Comparison of ENCODE assay signal across 12 cellular contexts in the genomic region with DNA sequence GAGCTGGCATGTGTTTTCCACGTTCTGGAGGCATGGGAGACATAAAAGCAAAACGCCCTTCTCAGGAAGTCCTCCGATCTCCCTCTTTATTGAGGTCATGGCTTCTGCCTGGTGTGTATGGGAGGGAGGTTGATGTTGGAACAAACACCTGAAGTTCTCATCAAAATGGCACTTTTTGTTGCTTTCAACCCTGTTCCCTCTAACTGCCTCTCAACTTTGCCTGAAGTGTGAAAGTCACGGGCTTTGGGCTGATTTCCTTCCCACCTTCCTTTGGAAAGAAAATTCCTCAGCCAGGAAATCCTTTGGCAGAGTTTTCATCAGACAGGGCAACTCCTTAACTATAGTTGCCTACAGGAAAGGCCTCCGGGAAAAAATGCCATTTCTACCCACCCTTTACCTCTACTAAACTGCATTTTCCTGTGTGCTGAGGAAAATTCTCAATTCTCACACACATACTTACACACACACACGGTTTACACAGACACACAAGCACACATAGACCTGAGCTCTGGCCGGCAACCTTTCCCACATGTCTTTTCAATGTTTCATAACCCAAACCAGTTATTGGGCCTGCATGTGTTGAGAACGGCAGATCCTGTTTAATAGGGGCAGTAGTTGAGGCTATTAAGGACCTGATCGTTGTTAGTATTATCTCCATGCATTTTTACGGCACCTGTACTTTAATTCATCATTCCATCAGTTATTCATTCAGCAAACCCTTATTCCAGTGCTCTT. TPM values are rescaled to one million over a fixed set of nuclear protein-coding genes. Genes with fewer than 3 reads are reported as not detected.
A peak's percentile ranks its signal among the peaks of the same experiment; 100 is the strongest.
DNase-seq lines count a peak whose midpoint lies in the region; ATAC-seq and TF ChIP-seq lines count a peak whose summit lies in the region.
"Had no signal": no experiment of that assay in that cellular context is flagged by ENCODE, and none has a peak within 500 bp of the region (broad histone marks: within the 10 kb centered on the region; RNA-seq: fewer than 3 reads in every experiment).

No MANE protein-coding gene starts in this region.

- no peaks in the 10 kb centered on the region for H3F3A ChIP-seq in neural progenitor cell (ENCODE audit: low read depth)
- H3F3A ChIP-seq in MM.1S (ENCODE audit: insufficient read depth, low read length): peaks cover 16% of the 10 kb centered on the region

- H4K20me1 ChIP-seq in neural progenitor cell (ENCODE audit: low read depth) (peaks cover 5% of the 10 kb centered on the region), MM.1S (ENCODE audit: insufficient read depth, low read length) (no peaks in the 10 kb centered on the region)

- H3K27ac ChIP-seq in left ventricle myocardium inferior (replicated peaks) (peak overlapping the region; percentile 89), esophagus squamous epithelium (peak overlapping the region; percentile 57 to 79 (median 74)), neural progenitor cell (no peak overlapping the region), MM.1S (ENCODE audit: low read length) (no peak overlapping the region; the same call in 1 of the 2 replicates)
- H3K27ac ChIP-seq: foreskin keratinocyte had no signal

- peaks cover 43% of the 10 kb centered on the region for H3K4me1 Mint-ChIP-seq in neural progenitor cell

- no peak overlapping the region for H3K4me3 Mint-ChIP-seq in neural progenitor cell

- no peak for TF ChIP-seq POLR2A in esophagus squamous epithelium (IDR thresholded peaks at IDR 0.05)

- H3K9ac ChIP-seq in neural progenitor cell: no peak overlapping the region
- no peak overlapping the region for H3K9ac ChIP-seq in MM.1S (ENCODE audit: low read length)

- H3K36me3 ChIP-seq in left ventricle myocardium inferior: peaks cover 36% of the 10 kb centered on the region
- peaks cover 0 to 76% (median 5%) of the 10 kb centered on the region in 3 donors for H3K36me3 ChIP-seq in esophagus squamous epithelium
- no peaks in the 10 kb centered on the region for H3K36me3 ChIP-seq in neural progenitor cell
- H3K36me3 ChIP-seq in MM.1S (replicated peaks; ENCODE audit: insufficient read depth, low read length): no peaks in the 10 kb centered on the region

- peaks cover 86% of the 10 kb centered on the region for H3K4me1 ChIP-seq in left ventricle myocardium inferior
- peaks cover 24 to 79% (median 53%) of the 10 kb centered on the region in 3 donors for H3K4me1 ChIP-seq in esophagus squamous epithelium
- H3K4me1 ChIP-seq in neural progenitor cell: peaks cover 10% of the 10 kb centered on the region
- H3K4me1 ChIP-seq in MM.1S (ENCODE audit: low read length): peaks cover 33% of the 10 kb centered on the region

- no peak for DNase-seq in left ventricle myocardium inferior
- no peak for DNase-seq in Right ventricle myocardium inferior (ENCODE audit: missing footprints)
- no peak for DNase-seq in esophagus squamous epithelium (lab: John Stamatoyannopoulos, UW)
- DNase-seq in neural progenitor cell (ENCODE audit: low spot score): no peak
- DNase-seq in MM.1S: no peak
- DNase-seq in NCI-H446 (lab: John Stamatoyannopoulos, UW): no peak
- DNase-seq in hippocampal formation (lab: John Stamatoyannopoulos, UW): no peak
- DNase-seq: foreskin keratinocyte; NCI-H2107; stimulated activated CD4-positive, alpha-beta T cell treated with anti-CD3 and anti-CD28 coated beads, Interleukin-4, amount 100 ng/mL, for 24 hours had no signal

- no peak overlapping the region for H2AFZ ChIP-seq in neural progenitor cell (replicated peaks)
- no peak overlapping the region for H2AFZ ChIP-seq in MM.1S (ENCODE audit: low read length)

- no peak for TF ChIP-seq CTCF in left ventricle myocardium inferior (IDR thresholded peaks at IDR 0.05; ENCODE audit: borderline replicate concordance)
- TF ChIP-seq CTCF in esophagus squamous epithelium (IDR thresholded peaks at IDR 0.05): no peak
- TF ChIP-seq CTCF in neural progenitor cell (IDR thresholded peaks at IDR 0.05): no peak
- no peak for TF ChIP-seq CTCF in MM.1S (IDR thresholded peaks at IDR 0.05; ENCODE audit: low read length)

- H3K27me3 Mint-ChIP-seq in neural progenitor cell (ENCODE audit: insufficient read depth, low read depth): peaks cover 1% of the 10 kb centered on the region

- H3K4me2 ChIP-seq in neural progenitor cell: no peak overlapping the region
- H3K4me2 ChIP-seq in MM.1S (ENCODE audit: low read depth, low read length): no peak overlapping the region

- H3K79me2 ChIP-seq in neural progenitor cell (ENCODE audit: low read depth): no peaks in the 10 kb centered on the region
- peaks cover 80% of the 10 kb centered on the region for H3K79me2 ChIP-seq in MM.1S (ENCODE audit: low read length)

- peaks cover 23% of the 10 kb centered on the region for H3K36me3 Mint-ChIP-seq in neural progenitor cell

- intact Hi-C loops in left ventricle myocardium inferior (cut with micrococcal nuclease): loop anchor here (10.0 kb wide), 1 partner anchor 46 kb away; no protein-coding TSS in a partner anchor
- intact Hi-C loops in Right ventricle myocardium inferior (cut with DNase I): no loop called here
- intact Hi-C loops in esophagus squamous epithelium (cut with DNase I): loop anchor here (10.0 kb wide), 1 partner anchor 46 kb away; no protein-coding TSS in a partner anchor

- 64 to 77% methylated on average over 9 to 10 of the region's 10 CpGs for WGBS in esophagus squamous epithelium, 2 donors

- no peaks in the 10 kb centered on the region for H3K9me2 ChIP-seq in MM.1S (replicated peaks; ENCODE audit: insufficient read depth, low read length)

- H3K27me3 ChIP-seq in left ventricle myocardium inferior (ENCODE audit: low read depth) (no peaks in the 10 kb centered on the region), esophagus squamous epithelium (no peaks in the 10 kb centered on the region), neural progenitor cell (no peaks in the 10 kb centered on the region), MM.1S (replicated peaks; ENCODE audit: insufficient read depth, low read length) (no peaks in the 10 kb centered on the region)
- H3K27me3 ChIP-seq: foreskin keratinocyte had no signal

- no peaks in the 10 kb centered on the region for H3K9me3 Mint-ChIP-seq in neural progenitor cell

- H3K9me3 ChIP-seq in left ventricle myocardium inferior (replicated peaks) (no peaks in the 10 kb centered on the region), esophagus squamous epithelium (no peaks in the 10 kb centered on the region), neural progenitor cell (ENCODE audit: low read depth) (no peaks in the 10 kb centered on the region), MM.1S (replicated peaks; ENCODE audit: insufficient read depth, low read length) (no peaks in the 10 kb centered on the region)

- no peak for ATAC-seq in Right ventricle myocardium inferior
- ATAC-seq in HG03095 (IDR thresholded peaks at IDR 0.05; ENCODE audit: unreplicated experiment): no peak
- ATAC-seq: foreskin keratinocyte had no signal

- peak overlapping the region; percentile 25 for H3K27ac Mint-ChIP-seq in neural progenitor cell

- peak overlapping the region; percentile 23 for H3K4me3 ChIP-seq in left ventricle myocardium inferior
- H3K4me3 ChIP-seq in esophagus squamous epithelium: no peak overlapping the region
- no peak overlapping the region for H3K4me3 ChIP-seq in neural progenitor cell
- no peak overlapping the region for H3K4me3 ChIP-seq in MM.1S (ENCODE audit: low read length)

RNA-seq across cellular contexts. Expression of a gene that starts 36.4 kb away (rescaled TPM):
- total RNA-seq in left ventricle myocardium inferior (not detected), Right ventricle myocardium inferior (not detected), esophagus squamous epithelium (not detected), neural progenitor cell (ENCODE audit: low replicate concordance) (not detected in 2 replicates)
- total RNA-seq: foreskin keratinocyte, myocyte had no signal

RNA-seq across cellular contexts. Expression of a gene that starts 53.3 kb away (rescaled TPM):
- total RNA-seq in left ventricle myocardium inferior: 14.4 TPM
- 12.3 TPM for total RNA-seq in Right ventricle myocardium inferior
- total RNA-seq in esophagus squamous epithelium: 10 to 100 TPM; 10.9 to 36.6 (median 19.7) TPM
- 10.1 and 18.4 TPM in 2 replicates for total RNA-seq in neural progenitor cell (ENCODE audit: low replicate concordance)

RNA-seq across cellular contexts. Expression of a gene that starts 57.0 kb away (rescaled TPM):
- total RNA-seq in left ventricle myocardium inferior (22.6 TPM), Right ventricle myocardium inferior (25.9 TPM), esophagus squamous epithelium (10 to 100 TPM; 40.6 to 61.4 (median 49.1) TPM), neural progenitor cell (ENCODE audit: low replicate concordance) (21.1 and 29.3 TPM in 2 replicates)

Comparison
In these comparisons a context has a peak if more than half of its experiments do, and no peak if none do; other contexts are left out.
1. H3K27ac ChIP-seq: peak in left ventricle myocardium inferior (single experiment) and esophagus squamous epithelium (4 of 4); none in neural progenitor cell (single experiment) and MM.1S (single experiment).